Comparison of ENCODE assay signal across 1 cellular context in genomic region chr12:133038310-133038709, GRCh38.
TF ChIP-seq lines count a peak whose summit lies in the region.

No MANE protein-coding gene starts in this region.

TF ChIP-seq in IMR-90, 13 proteins besides CTCF, POLR2A, EP300 and RAD21 (continued from another document):
- TF ChIP-seq USF2 (IDR thresholded peaks at IDR 0.05; ENCODE audit: low read depth, low read length): no peak
- no peak for TF ChIP-seq FOS (IDR thresholded peaks at IDR 0.05; ENCODE audit: low read depth, low read length)
- TF ChIP-seq CEBPB (IDR thresholded peaks at IDR 0.05; ENCODE audit: low read depth, low read length): no peak
- no peak for TF ChIP-seq RFX5 (IDR thresholded peaks at IDR 0.05; ENCODE audit: low read depth, low read length)
- no peak for TF ChIP-seq MXI1 (IDR thresholded peaks at IDR 0.05; ENCODE audit: borderline replicate concordance, low read depth, low read length)
- TF ChIP-seq MAFK (IDR thresholded peaks at IDR 0.05; ENCODE audit: low read depth, low read length): no peak
- no peak for TF ChIP-seq NFE2L2 (IDR thresholded peaks at IDR 0.05; ENCODE audit: low read depth, low read length)
